Comparison of ENCODE assay signal across 8 cellular contexts in genomic region chr2:62197017-62197586, GRCh38. TPM values are rescaled to one million over a fixed set of nuclear protein-coding genes. Genes with fewer than 3 reads are reported as not detected.
DNase-seq lines count a peak whose midpoint lies in the region; ATAC-seq and TF ChIP-seq lines count a peak whose summit lies in the region.

No MANE protein-coding gene starts in this region.

- H3K4me1 ChIP-seq in HUES64 (ENCODE audit: insufficient read depth, low read length) (peaks cover 25% of the 10 kb centered on the region), muscle layer of colon (ENCODE audit: insufficient read depth, low read length) (peaks cover 20% of the 10 kb centered on the region), transverse colon (peaks cover 6 to 53% (median 22%) of the 10 kb centered on the region in 4 donors)

- H3K9ac ChIP-seq in HUES64 (ENCODE audit: low read depth, low read length) (peak overlapping the region; percentile 29; the same call in 1 of the 2 replicates), muscle layer of colon (ENCODE audit: low read length) (peak overlapping the region; percentile 55)

- no peak for TF ChIP-seq CTCF in transverse colon (IDR thresholded peaks at IDR 0.05)

- H3K27ac ChIP-seq in HUES64 (ENCODE audit: low read depth, low read length) (no peak overlapping the region), muscle layer of colon (ENCODE audit: low read depth, low read length) (peak overlapping the region; percentile 96), transverse colon (peak overlapping the region; percentile 91 to 98 (median 96))

- under 1% methylated on average over 27 of the region's 31 CpGs for WGBS in HUES64
- 1% methylated on average over 31 of the region's 31 CpGs; no CpG with 5 or more reads in 1 of the 2 donors for WGBS in transverse colon (ENCODE audit: low coverage in 1 of 2), 2 donors

- intact Hi-C loops in transverse colon (cut with DNase I; ENCODE audit: low total_unique reads) = loop anchor here (5.0 to 10.0 kb wide), 2 partner anchors 95 to 218 kb away; no protein-coding TSS in a partner anchor

- no peaks in the 10 kb centered on the region for H3K9me3 ChIP-seq in HUES64 (ENCODE audit: insufficient read depth, low read depth, low read length)
- no peaks in the 10 kb centered on the region for H3K9me3 ChIP-seq in muscle layer of colon (ENCODE audit: low read length)
- no peaks in the 10 kb centered on the region for H3K9me3 ChIP-seq in transverse colon

- in situ Hi-C loops in Caki2 (cut with HindIII; ENCODE audit: low pct_unique_long_range_greater_than_20kb, low sequenced_read_pairs) = no loop called here
- in situ Hi-C loops in transverse colon (cut with MboI; ENCODE audit: low pct_ligation_motif_present in 1 of 4, low pct_unique_long_range_greater_than_20kb in 1 of 4, low sequenced_read_pairs in 3 of 4) = no loop called here

- H3K4me3 ChIP-seq in HUES64 (ENCODE audit: low read length) = peak overlapping the region; percentile 96
- peak overlapping the region; percentile 81 to 100 for H3K4me3 ChIP-seq in muscle layer of colon (ENCODE audit: low read depth in 1 of 2, low read length in 2 of 2)
- H3K4me3 ChIP-seq in transverse colon = peak overlapping the region; percentile 62 to 94 (median 78)

- no peak for TF ChIP-seq POLR2A in transverse colon (IDR thresholded peaks at IDR 0.05)

- DNase-seq in Caki2 (ENCODE audit: low read depth) (peak; percentile 12), ecto neural progenitor cell (ENCODE audit: low spot score) (peak; percentile 59), transverse colon (peak; percentile 32), SK-N-DZ (ENCODE audit: low spot score) (no peak)
- peak; percentile 33 to 40 for DNase-seq in activated CD4-positive, alpha-beta T cell treated with anti-CD3 and anti-CD28 coated beads for 4 hours

- H3K27me3 ChIP-seq in HUES64 (ENCODE audit: insufficient read depth, low read length) (no peaks in the 10 kb centered on the region), muscle layer of colon (ENCODE audit: control insufficient read depth in 1 of 2, insufficient read depth in 2 of 2, low read length in 2 of 2) (no peaks in the 10 kb centered on the region), transverse colon (no peaks in the 10 kb centered on the region)

- no peak for TF ChIP-seq EP300 in transverse colon (IDR thresholded peaks at IDR 0.05; ENCODE audit: low read depth)

- no peak for ATAC-seq in HG03565 (IDR thresholded peaks at IDR 0.05; ENCODE audit: unreplicated experiment)

- H3K36me3 ChIP-seq in HUES64 (ENCODE audit: insufficient read depth, low read length) (no peaks in the 10 kb centered on the region), muscle layer of colon (ENCODE audit: insufficient read depth, low read length) (no peaks in the 10 kb centered on the region), transverse colon (no peaks in the 10 kb centered on the region)

RNA-seq across cellular contexts. Expression of gene B3GNT2, which starts 1.2 kb away (rescaled TPM):
- total RNA-seq in Caki2 (2014; rRNA removed; shearing (Covaris generic); ENCODE audit: low replicate concordance) = 10.6 and 11.5 TPM in 2 replicates
- polyA plus RNA-seq in HUES64 (2013, experiment 1 of 2) = 22.2 TPM
- 24.3 TPM for polyA plus RNA-seq in HUES64 (2013, experiment 2 of 2)
- 10 to 100 TPM; 28.1 to 41.6 (median 38.4) TPM for total RNA-seq in transverse colon
- 13.4 and 16.1 TPM in 2 replicates for polyA plus RNA-seq in SK-N-DZ (2014; cell fraction: cytosol; rRNA removed)
- polyA plus RNA-seq in SK-N-DZ (2014; cell fraction: nucleus; rRNA removed) = 8.7 and 9.9 TPM in 2 replicates
